8 cellular contexts compared by ENCODE assay signal in genomic region chr20:63536997-63537524, GRCh38. TPM values are rescaled to one million over a fixed set of nuclear protein-coding genes. Genes with fewer than 3 reads are reported as not detected.
A peak's percentile ranks its signal among the peaks of the same experiment; 100 is the strongest.
DNase-seq lines count a peak whose midpoint lies in the region; ATAC-seq and TF ChIP-seq lines count a peak whose summit lies in the region.

PTK6 (minus strand) TSS chr20:63537376; CDS start chr20:63537314, 62 bp downstream.

- H3K4me1 ChIP-seq in colonic mucosa = peaks cover 12% of the 10 kb centered on the region
- H3K4me1 ChIP-seq in naive thymus-derived CD4-positive, alpha-beta T cell (ENCODE audit: control insufficient read depth in 2 of 2, insufficient read depth in 2 of 2, low read length in 2 of 2) = peaks cover 15 to 21% of the 10 kb centered on the region in 2 donors

- peak within 1 kb of the TSS; percentile 91 to 99 for H3K9ac ChIP-seq in colonic mucosa (ENCODE audit: low read depth in 2 of 2, low read length in 2 of 2)

- H3K36me3 ChIP-seq in BJ (ENCODE audit: control insufficient read depth, insufficient read depth, low read length) (no peaks in the 10 kb centered on the region), colonic mucosa (no peaks in the 10 kb centered on the region)
- no peaks in the 10 kb centered on the region for H3K36me3 ChIP-seq in naive thymus-derived CD4-positive, alpha-beta T cell (ENCODE audit: control insufficient read depth in 2 of 3, insufficient read depth in 3 of 3, low read length in 3 of 3)

- H3K27me3 Mint-ChIP-seq in naive thymus-derived CD4-positive, alpha-beta T cell = no peaks in the 10 kb centered on the region

- peak; percentile 15 for ATAC-seq in GM21381 (IDR thresholded peaks at IDR 0.05; ENCODE audit: unreplicated experiment)
- peak; percentile 14 for ATAC-seq in naive thymus-derived CD4-positive, alpha-beta T cell
- no peak for ATAC-seq in HG03139 (IDR thresholded peaks at IDR 0.05; ENCODE audit: unreplicated experiment)

- H3K4me1 Mint-ChIP-seq in naive thymus-derived CD4-positive, alpha-beta T cell = peaks cover 2 to 11% (median 8%) of the 10 kb centered on the region in 7 donors

- CTCF ChIA-PET in BJ (lab: Yijun Ruan, JAX) = interaction anchor here (0.5 to 5.8 kb wide), 35 partner anchors 9 to 583 kb away, joined by 3 to 53 read pairs (median 4); partner anchors contain the start of genes PRPF6, RTEL1, SAMD10 and SRMS
- CTCF ChIA-PET in naive thymus-derived CD4-positive, alpha-beta T cell (lab: Charles Lee) = interaction anchor here (0.8 to 3.4 kb wide), 13 partner anchors 9 to 501 kb away, joined by 3 to 18 read pairs (median 5); partner anchors contain the start of genes ARFRP1, LIME1, PPDPF and ZGPAT

- H3K4me3 Mint-ChIP-seq in naive thymus-derived CD4-positive, alpha-beta T cell = peak within 1 kb of the TSS; percentile 63 to 86 (median 75)

- peak within 1 kb of the TSS; percentile 42 to 91 (median 78) for H3K27ac Mint-ChIP-seq in naive thymus-derived CD4-positive, alpha-beta T cell

- no peaks in the 10 kb centered on the region for H3K9me3 ChIP-seq in colonic mucosa
- no peaks in the 10 kb centered on the region for H3K9me3 ChIP-seq in naive thymus-derived CD4-positive, alpha-beta T cell (ENCODE audit: control insufficient read depth in 2 of 3, low read length in 3 of 3)

- H3K27me3 ChIP-seq in BJ (ENCODE audit: control insufficient read depth, insufficient read depth, low read length) (peaks cover 2% of the 10 kb centered on the region; the same call in 1 of the 2 replicates), colonic mucosa (no peaks in the 10 kb centered on the region)
- no peaks in the 10 kb centered on the region for H3K27me3 ChIP-seq in naive thymus-derived CD4-positive, alpha-beta T cell (ENCODE audit: control insufficient read depth in 2 of 2, insufficient read depth in 2 of 2, low read length in 2 of 2)

- H3K4me3 ChIP-seq in BJ (ENCODE audit: low read depth, low read length) = peak within 1 kb of the TSS; percentile 30
- peak within 1 kb of the TSS; percentile 45 for H3K4me3 ChIP-seq in colonic mucosa
- H3K4me3 ChIP-seq in naive thymus-derived CD4-positive, alpha-beta T cell (ENCODE audit: low read length) = peak within 1 kb of the TSS; percentile 68

- H3K9me3 Mint-ChIP-seq in naive thymus-derived CD4-positive, alpha-beta T cell = no peaks in the 10 kb centered on the region

- no peaks in the 10 kb centered on the region for H3K36me3 Mint-ChIP-seq in naive thymus-derived CD4-positive, alpha-beta T cell

- intact Hi-C loops in colonic mucosa (cut with DNase I) = loop anchor here (10.0 kb wide), 1 partner anchor 438 kb away; the partner anchor contains the start of gene SAMD10
- intact Hi-C loops in naive thymus-derived CD4-positive, alpha-beta T cell (cut with micrococcal nuclease) = loop anchor here (1.0 to 10.0 kb wide), 13 partner anchors 15 to 540 kb away; partner anchors contain the start of genes ARFRP1 (in 1 of the 2), C20orf204 (in 1 of the 2), LIME1 (in 1 of the 2) and PPDPF (in 1 of the 2)

- peak within 1 kb of the TSS; percentile 98 for H3K27ac ChIP-seq in colonic mucosa
- peak within 1 kb of the TSS; percentile 83 for H3K27ac ChIP-seq in naive thymus-derived CD4-positive, alpha-beta T cell (ENCODE audit: low read depth, low read length)

- TF ChIP-seq CTCF in BJ (IDR thresholded peaks at IDR 0.05; ENCODE audit: insufficient read depth, low read depth, low read length) (no peak), colonic mucosa (IDR thresholded peaks at IDR 0.05) (no peak)

- POLR2A ChIA-PET in BJ (lab: Charles Lee) = no interaction called here
- POLR2A ChIA-PET in naive thymus-derived CD4-positive, alpha-beta T cell (lab: Charles Lee) = interaction anchor here (0.5 to 7.4 kb wide), 18 partner anchors 10 to 1349 kb away, joined by 3 to 89 read pairs (median 4); partner anchors contain the start of genes HELZ2, PPDPF and RTEL1

- DNase-seq in BJ (ENCODE audit: low read depth) (no peak), NCI-H460 (ENCODE audit: extremely low read depth, low read depth) (peak; percentile 60), colonic mucosa (peak; percentile 88), NK-92 (lab: John Stamatoyannopoulos, UW; ENCODE audit: unreplicated experiment) (no peak), NCI-H1694 treated with DMSO at 0.1 percent for 48 hours (lab: John Stamatoyannopoulos, UW) (no peak)
- DNase-seq in naive thymus-derived CD4-positive, alpha-beta T cell = no peak

RNA-seq across cellular contexts. Expression of gene PTK6, which starts in this region (rescaled TPM):
- 0.05 and 0.07 TPM in 2 replicates for polyA plus RNA-seq in BJ (2011; rRNA removed)
- not detected in 2 replicates for polyA minus RNA-seq in BJ (2011; rRNA and poly(A)+ RNA removed)
- 1.5 and 2.2 TPM in 2 replicates for total RNA-seq in NCI-H460 (2014; rRNA removed; shearing (Covaris generic))
- 4.2 TPM in 2 replicates for polyA plus RNA-seq in NCI-H460 (2014; cell fraction: nucleus; rRNA removed)
- total RNA-seq in colonic mucosa = 10 to 100 TPM; 69.0 to 91.1 TPM
- total RNA-seq in naive thymus-derived CD4-positive, alpha-beta T cell = under 1 TPM in 4 of 5 experiments, not detected in 1; 0.19 to 0.96 (median 0.62) TPM
- under 1 TPM; 0.07 to 0.38 TPM for polyA plus RNA-seq in naive thymus-derived CD4-positive, alpha-beta T cell

Comparison
In these comparisons a context has a peak if more than half of its experiments do, and no peak if none do; other contexts are left out.
1. RNA of gene PTK6 (total RNA-seq): 69.0 to 91.1 TPM in colonic mucosa; 1.5 to 2.2 TPM in NCI-H460 and 0.19 to 0.96 TPM in naive thymus-derived CD4-positive, alpha-beta T cell; every median in the first group is over 10 times any median in the second.
2. Peak in ATAC-seq, H3K4me3 ChIP-seq and H3K27ac ChIP-seq in naive thymus-derived CD4-positive, alpha-beta T cell; RNA of the gene not detected or under 1 TPM.
3. DNase-seq: peak in NCI-H460 (single experiment) and colonic mucosa (single experiment); none in BJ (single experiment), naive thymus-derived CD4-positive, alpha-beta T cell (0 of 9), NK-92 (single experiment) and NCI-H1694 treated with DMSO at 0.1 percent for 48 hours (single experiment).
4. Peak in every context shown above with its lines, with median percentiles within 50 percentile points of each other: H3K4me3 ChIP-seq.